Comparison of ENCODE assay signal across 13 cellular contexts in the genomic region with DNA sequence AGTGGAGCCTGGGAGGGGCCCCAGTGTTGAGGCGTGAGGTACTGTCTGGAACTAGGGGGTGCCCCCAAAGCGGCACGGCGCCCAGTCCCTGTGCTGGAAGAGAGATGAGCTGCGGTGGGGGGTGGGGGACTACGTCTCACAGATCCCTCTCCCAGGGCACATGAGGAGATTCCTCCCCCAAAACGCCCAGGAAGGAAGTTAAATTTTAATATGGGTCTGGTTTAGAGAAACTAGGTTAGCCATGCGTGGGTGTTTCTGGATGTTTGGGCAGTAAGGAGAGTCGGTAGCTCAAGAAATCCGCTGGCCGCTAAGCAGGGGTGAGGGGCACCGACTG.
"Had no signal": no experiment of that assay in that cellular context is flagged by ENCODE, and none has a peak within 500 bp of the region (broad histone marks: within the 10 kb centered on the region; RNA-seq: fewer than 3 reads in every experiment).

No MANE protein-coding gene starts in this region.

- H3K27ac ChIP-seq: ascending aorta, gastrocnemius medialis, hepatocyte, tibial artery had no signal

- H3K27ac Mint-ChIP-seq: activated CD8-positive, alpha-beta T cell treated with anti-CD3 and anti-CD28 coated beads for 36 hours; activated naive CD8-positive, alpha-beta T cell treated with anti-CD3 and anti-CD28 coated beads, Interleukin-2, amount 50 U/mL, for 24 hours had no signal

- H3K27me3 ChIP-seq: ascending aorta, gastrocnemius medialis, hepatocyte, tibial artery had no signal

- H3K4me3 Mint-ChIP-seq: activated CD8-positive, alpha-beta T cell treated with anti-CD3 and anti-CD28 coated beads for 36 hours; activated naive CD8-positive, alpha-beta T cell treated with anti-CD3 and anti-CD28 coated beads, Interleukin-2, amount 50 U/mL, for 24 hours; natural killer cell treated with Interleukin-12 subunit alpha and Interleukin-12 subunit beta and Interleukin-15 and Interleukin-18, amount 100 ng/mL, for 72 hours had no signal

- H3K9me3 Mint-ChIP-seq: activated CD8-positive, alpha-beta T cell treated with anti-CD3 and anti-CD28 coated beads for 36 hours; activated naive CD8-positive, alpha-beta T cell treated with anti-CD3 and anti-CD28 coated beads, Interleukin-2, amount 50 U/mL, for 24 hours; natural killer cell treated with Interleukin-12 subunit alpha and Interleukin-12 subunit beta and Interleukin-15 and Interleukin-18, amount 100 ng/mL, for 72 hours had no signal

- H3K36me3 Mint-ChIP-seq: natural killer cell treated with Interleukin-12 subunit alpha and Interleukin-12 subunit beta and Interleukin-15 and Interleukin-18, amount 100 ng/mL, for 72 hours had no signal

- H3K9me3 ChIP-seq: ascending aorta, gastrocnemius medialis, tibial artery had no signal

- DNase-seq: activated CD4-positive, alpha-beta T cell treated with anti-CD3 and anti-CD28 coated beads for 1 hour; activated CD8-positive, alpha-beta memory T cell treated with anti-CD3 and anti-CD28 coated beads, Interleukin-2, amount 50 U/mL, for 48 hours; activated CD8-positive, alpha-beta T cell treated with anti-CD3 and anti-CD28 coated beads for 36 hours; activated naive CD4-positive, alpha-beta T cell treated with Interleukin-2 at 50 U/mL for 16 hours; activated naive CD8-positive, alpha-beta T cell treated with anti-CD3 and anti-CD28 coated beads, Interleukin-2, amount 50 U/mL, for 24 hours; gastrocnemius medialis; mammary epithelial cell; stimulated activated CD4-positive, alpha-beta T cell treated with anti-CD3 and anti-CD28 coated beads, Interleukin-4, amount 100 ng/mL, for 4 hours; T1000; tibial artery had no signal

- H3K27me3 Mint-ChIP-seq: activated CD8-positive, alpha-beta T cell treated with anti-CD3 and anti-CD28 coated beads for 36 hours; activated naive CD8-positive, alpha-beta T cell treated with anti-CD3 and anti-CD28 coated beads, Interleukin-2, amount 50 U/mL, for 24 hours; natural killer cell treated with Interleukin-12 subunit alpha and Interleukin-12 subunit beta and Interleukin-15 and Interleukin-18, amount 100 ng/mL, for 72 hours had no signal

- H3K4me3 ChIP-seq: ascending aorta, gastrocnemius medialis, hepatocyte, tibial artery had no signal

- ATAC-seq: activated CD8-positive, alpha-beta T cell treated with anti-CD3 and anti-CD28 coated beads for 36 hours; activated naive CD8-positive, alpha-beta T cell treated with anti-CD3 and anti-CD28 coated beads, Interleukin-2, amount 50 U/mL, for 24 hours; gastrocnemius medialis had no signal

- H3K36me3 ChIP-seq: ascending aorta, gastrocnemius medialis had no signal

- H3K4me1 ChIP-seq: ascending aorta had no signal
